In genomic region chr18:70426818-70427217, GRCh38 we compare ENCODE assay signal across 16 cellular contexts.
DNase-seq lines count a peak whose midpoint lies in the region; ATAC-seq and TF ChIP-seq lines count a peak whose summit lies in the region.
"Had no signal": no experiment of that assay in that cellular context is flagged by ENCODE, and none has a peak within 500 bp of the region (broad histone marks: within the 10 kb centered on the region; RNA-seq: fewer than 3 reads in every experiment).

No MANE protein-coding gene starts in this region.

- peak overlapping the region in 1 of 2 experiments; percentile 7 for H2BK12ac ChIP-seq in mesenchymal stem cell (ENCODE audit: low read length in 2 of 2)

- POLR2A ChIA-PET in Panc1 (lab: Charles Lee), result no interaction called here

- H4K8ac ChIP-seq in mesenchymal stem cell (ENCODE audit: low read length), result peak overlapping the region; percentile 20

- in situ Hi-C loops in Panc1 (cut with HindIII; ENCODE audit: low pct_unique_long_range_greater_than_20kb, low sequenced_read_pairs), result no loop called here

- intact Hi-C loops in Panc1 (cut with micrococcal nuclease; ENCODE audit: unreplicated experiment), result no loop called here

- peaks cover 15% of the 10 kb centered on the region for H3K4me1 Mint-ChIP-seq in glutamatergic neuron (ENCODE audit: low read depth, unreplicated experiment)

- H3K27ac Mint-ChIP-seq in glutamatergic neuron (ENCODE audit: unreplicated experiment), result no peak overlapping the region
- H3K27ac Mint-ChIP-seq: CD8-positive, alpha-beta T cell had no signal

- H2BK120ac ChIP-seq in mesenchymal stem cell (ENCODE audit: low read depth, low read length), result no peak overlapping the region

- H3K27ac ChIP-seq in Panc1 (ENCODE audit: low read length) (peak overlapping the region; percentile 100), mesenchymal stem cell (ENCODE audit: low read length, poor library complexity, severe bottlenecking) (no peak overlapping the region)
- H3K27ac ChIP-seq: C4-2B, GM23248 had no signal

- no peak overlapping the region for H3K18ac ChIP-seq in mesenchymal stem cell (ENCODE audit: low read depth in 1 of 2, low read length in 2 of 2)

- no peaks in the 10 kb centered on the region for H3K79me1 ChIP-seq in mesenchymal stem cell (replicated peaks; ENCODE audit: low read length, poor library complexity, severe bottlenecking)

- H2BK15ac ChIP-seq in mesenchymal stem cell (ENCODE audit: low read depth, poor library complexity, severe bottlenecking), result no peak overlapping the region

- no peaks in the 10 kb centered on the region for H3K27me3 ChIP-seq in Panc1 (ENCODE audit: control insufficient read depth, insufficient read depth, low read length)
- H3K27me3 ChIP-seq in mesenchymal stem cell (ENCODE audit: control insufficient read depth in 1 of 2, insufficient read depth in 1 of 2, low read length in 2 of 2), result no peaks in the 10 kb centered on the region
- H3K27me3 ChIP-seq: BE2C had no signal

- no peak overlapping the region for H3K23ac ChIP-seq in mesenchymal stem cell (ENCODE audit: low read length in 2 of 2)

- H2AK5ac ChIP-seq in mesenchymal stem cell (ENCODE audit: low read length, severe bottlenecking), result no peak overlapping the region

- H3K4me1 ChIP-seq in Panc1 (ENCODE audit: control insufficient read depth, insufficient read depth, low read length) (peaks cover 20% of the 10 kb centered on the region), mesenchymal stem cell (ENCODE audit: control insufficient read depth, insufficient read depth, low read depth, low read length) (peaks cover 4% of the 10 kb centered on the region)
- H3K4me1 ChIP-seq: BE2C had no signal

- no peaks in the 10 kb centered on the region for H3K27me3 Mint-ChIP-seq in glutamatergic neuron (ENCODE audit: unreplicated experiment)

- no peak overlapping the region for H2BK5ac ChIP-seq in mesenchymal stem cell (ENCODE audit: low read depth, low read length, poor library complexity, severe bottlenecking)

- no peak for TF ChIP-seq CTCF in Panc1 (IDR thresholded peaks at IDR 0.05)
- TF ChIP-seq CTCF in glutamatergic neuron (IDR thresholded peaks at IDR 0.05; ENCODE audit: partially characterized antibody, unreplicated experiment), result no peak

- H3K9me3 ChIP-seq in Panc1 (ENCODE audit: control insufficient read depth, insufficient read depth, low read depth, low read length) (no peaks in the 10 kb centered on the region), mesenchymal stem cell (ENCODE audit: control insufficient read depth, low read length) (peaks cover 12% of the 10 kb centered on the region)
- H3K9me3 ChIP-seq: BE2C had no signal

- BruUV-seq in Panc1 (replicated peaks; lab: Mats Ljungman, UMichigan), result no TSS peak

- no peaks in the 10 kb centered on the region for H3K36me3 ChIP-seq in Panc1 (ENCODE audit: control insufficient read depth, insufficient read depth, low read length)
- H3K36me3 ChIP-seq in mesenchymal stem cell (ENCODE audit: control insufficient read depth in 1 of 2, insufficient read depth in 2 of 2, low read depth in 1 of 2, low read length in 2 of 2), result no peaks in the 10 kb centered on the region
- H3K36me3 ChIP-seq: BE2C had no signal

- H3K4me2 ChIP-seq in mesenchymal stem cell (ENCODE audit: low read length, poor library complexity, severe bottlenecking), result no peak overlapping the region

- H3K4me3 ChIP-seq in Panc1 (ENCODE audit: low read depth in 2 of 2, low read length in 2 of 2), result no peak overlapping the region
- H3K4me3 ChIP-seq in mesenchymal stem cell (ENCODE audit: insufficient read depth in 1 of 2, low read depth in 1 of 2, low read length in 2 of 2), result no peak overlapping the region
- H3K4me3 ChIP-seq: GM23248 had no signal

- H3K4me3 Mint-ChIP-seq in glutamatergic neuron (ENCODE audit: unreplicated experiment), result no peak overlapping the region
- H3K4me3 Mint-ChIP-seq: CD8-positive, alpha-beta T cell had no signal

- no peaks in the 10 kb centered on the region for H3K36me3 Mint-ChIP-seq in glutamatergic neuron (ENCODE audit: unreplicated experiment)
- H3K36me3 Mint-ChIP-seq: CD8-positive, alpha-beta T cell had no signal

- no peak overlapping the region for H3K14ac ChIP-seq in mesenchymal stem cell (ENCODE audit: low read length in 2 of 2)

- 97% methylated on average over 8 of the region's 9 CpGs for WGBS in mesenchymal stem cell

- peak overlapping the region; percentile 40 for H4K91ac ChIP-seq in mesenchymal stem cell (ENCODE audit: low read length)

- DNase-seq in Ammon's horn (ENCODE audit: low spot score) (peak; percentile 63), Panc1 (ENCODE audit: low read depth, low spot score) (no peak), mesenchymal stem cell (no peak), superior temporal gyrus (ENCODE audit: extremely low spot score) (peak; percentile 64), NCI-H1105 treated with DMSO at 0.1 percent for 48 hours (lab: John Stamatoyannopoulos, UW) (no peak), glutamatergic neuron (no peak)
- no peak for DNase-seq in activated CD4-positive, CD25-positive, alpha-beta regulatory T cell (lab: John Stamatoyannopoulos, UW)
- DNase-seq: BE2C; CD8-positive, alpha-beta T cell; COR-L47; DMS153; DMS79 treated with DMSO at 0.1 percent for 48 hours; EL; GM23248; H7 had no signal

- H2AFZ ChIP-seq in mesenchymal stem cell (ENCODE audit: low read depth, low read length), result no peak overlapping the region
- H2AFZ ChIP-seq: GM23248 had no signal

- peaks cover 2% of the 10 kb centered on the region for H3K9me3 Mint-ChIP-seq in glutamatergic neuron (ENCODE audit: unreplicated experiment)
- H3K9me3 Mint-ChIP-seq: CD8-positive, alpha-beta T cell had no signal

- H3K9ac ChIP-seq in mesenchymal stem cell (ENCODE audit: low read length), result no peak overlapping the region
- H3K9ac ChIP-seq: GM23248 had no signal

- no peak overlapping the region for H3K4ac ChIP-seq in mesenchymal stem cell (ENCODE audit: low read depth in 1 of 2, low read length in 2 of 2)

- no peak for ATAC-seq in Panc1
- ATAC-seq: CD8-positive, alpha-beta T cell had no signal

- CTCF ChIA-PET in Panc1 (lab: Charles Lee), result interaction anchor here (0.5 kb wide), 1 partner anchor 264 kb away, joined by 3 read pairs; no protein-coding TSS in a partner anchor

Comparison
In these comparisons a context has a peak if more than half of its experiments do, and no peak if none do; other contexts are left out.
1. DNase-seq: peak in Ammon's horn (single experiment) and superior temporal gyrus (single experiment); none in Panc1 (single experiment), mesenchymal stem cell (single experiment), NCI-H1105 treated with DMSO at 0.1 percent for 48 hours (single experiment), glutamatergic neuron (single experiment) and activated CD4-positive, CD25-positive, alpha-beta regulatory T cell (0 of 4).